Comparison of ENCODE assay signal across 13 cellular contexts in the genomic region with DNA sequence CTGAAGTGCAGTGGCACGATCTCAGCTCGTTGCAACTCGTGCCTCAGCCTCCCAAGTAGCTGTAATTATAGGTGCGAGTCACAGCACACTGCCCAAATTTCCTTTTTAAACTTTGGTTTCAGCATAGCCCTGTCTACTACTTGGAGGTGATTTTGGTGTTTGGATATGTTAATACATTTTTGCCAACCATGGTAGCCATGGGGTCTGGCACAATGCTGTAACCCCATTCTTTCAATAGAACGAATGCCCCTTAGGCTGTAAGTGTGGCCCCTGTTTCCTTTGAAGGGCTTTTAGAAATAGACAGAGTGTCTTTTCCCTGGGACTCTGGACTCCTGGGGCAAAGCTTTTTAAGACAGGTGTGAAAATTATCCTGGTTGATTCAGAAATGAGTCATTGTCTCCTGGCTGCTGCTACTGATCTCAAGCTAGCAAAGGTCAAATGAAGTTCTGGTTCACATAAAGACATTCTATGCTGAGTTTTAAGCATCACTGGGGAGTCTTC.
DNase-seq lines count a peak whose midpoint lies in the region; ATAC-seq, FAIRE-seq and TF ChIP-seq lines count a peak whose summit lies in the region.
"Had no signal": no experiment of that assay in that cellular context is flagged by ENCODE, and none has a peak within 500 bp of the region (broad histone marks: within the 10 kb centered on the region; RNA-seq: fewer than 3 reads in every experiment).

No MANE protein-coding gene starts in this region.

- DNase-seq in Karpas-422, result no peak
- DNase-seq in GM12878 (ENCODE audit: low read depth, low spot score), result no peak
- no peak for DNase-seq in psoas muscle
- DNase-seq in left lobe of liver (ENCODE audit: low spot score), result no peak
- DNase-seq in tibial artery, result no peak
- no peak for DNase-seq in lower lobe of right lung
- DNase-seq: activated CD4-positive, alpha-beta memory T cell treated with anti-CD3 and anti-CD28 coated beads for 36 hours; body of pancreas; DMS79; left ventricle myocardium inferior had no signal

- no peaks in the 10 kb centered on the region for H3K9me3 ChIP-seq in Karpas-422 (ENCODE audit: low read length)
- H3K9me3 ChIP-seq in GM12878 (replicated peaks; ENCODE audit: control insufficient read depth, insufficient read depth, low read length), result peaks cover 3% of the 10 kb centered on the region; the same call in 1 of the 3 replicates
- no peaks in the 10 kb centered on the region for H3K9me3 ChIP-seq in psoas muscle
- H3K9me3 ChIP-seq in tibial artery, result no peaks in the 10 kb centered on the region
- H3K9me3 ChIP-seq in lower lobe of right lung, result no peaks in the 10 kb centered on the region
- H3K9me3 ChIP-seq: body of pancreas, esophagus muscularis mucosa, left ventricle myocardium inferior had no signal

- no peaks in the 10 kb centered on the region for H3K9me2 ChIP-seq in Karpas-422 (replicated peaks; ENCODE audit: insufficient read depth, low read length)

- CTCF ChIA-PET in GM12878 (lab: Yijun Ruan, JAX), result no interaction called here

- peak overlapping the region; percentile 38 for H3K4me3 ChIP-seq in Karpas-422 (ENCODE audit: low read length)
- H3K4me3 ChIP-seq in GM12878, result no peak overlapping the region
- H3K4me3 ChIP-seq in psoas muscle, result no peak overlapping the region
- H3K4me3 ChIP-seq in tibial artery, result no peak overlapping the region
- H3K4me3 ChIP-seq in lower lobe of right lung, result no peak overlapping the region
- H3K4me3 ChIP-seq: body of pancreas, esophagus muscularis mucosa, left ventricle myocardium inferior had no signal

- H4K20me1 ChIP-seq in Karpas-422 (ENCODE audit: insufficient read depth, low read depth, low read length), result no peaks in the 10 kb centered on the region
- H4K20me1 ChIP-seq in GM12878 (ENCODE audit: control insufficient read depth, insufficient read depth), result no peaks in the 10 kb centered on the region

- SMC1A ChIA-PET in GM12878 (lab: Charles Lee; ENCODE audit: uncharacterized antibody, unreplicated experiment), result interaction anchor here (1.5 kb wide), 1 partner anchor 201 kb away, joined by 3 read pairs; no protein-coding TSS in a partner anchor

- H3K79me2 ChIP-seq in Karpas-422 (ENCODE audit: low read length) (no peaks in the 10 kb centered on the region), GM12878 (ENCODE audit: control insufficient read depth, insufficient read depth, low read length) (no peaks in the 10 kb centered on the region)

- H3K9ac ChIP-seq in Karpas-422 (ENCODE audit: low read length), result peak overlapping the region; percentile 44; the same call in 1 of the 2 replicates
- no peak overlapping the region for H3K9ac ChIP-seq in GM12878 (ENCODE audit: control insufficient read depth, insufficient read depth, low read length)

- TF ChIP-seq EP300 in GM12878 (IDR thresholded peaks at IDR 0.05; ENCODE audit: borderline replicate concordance in 1 of 2, control insufficient read depth in 1 of 2, low read depth in 2 of 2, low read length in 2 of 2), result no peak

- ATAC-seq in GM19395 (IDR thresholded peaks at IDR 0.05; ENCODE audit: unreplicated experiment) (peak; percentile 16), GM12878 (no peak), psoas muscle (peak; percentile 77 to 93 (median 90)), left lobe of liver (no peak), lower lobe of right lung (no peak), HG03520 (IDR thresholded peaks at IDR 0.05; ENCODE audit: unreplicated experiment) (no peak)
- ATAC-seq: body of pancreas had no signal

- no peaks in the 10 kb centered on the region for H3K27me3 ChIP-seq in Karpas-422 (ENCODE audit: low read length)
- H3K27me3 ChIP-seq in GM12878 (replicated peaks in 1 of 2; ENCODE audit: control insufficient read depth in 2 of 2, insufficient read depth in 2 of 2, low read length in 1 of 2), result no peaks in the 10 kb centered on the region
- H3K27me3 ChIP-seq in psoas muscle (ENCODE audit: insufficient read depth in 3 of 3, low read length in 2 of 3), result no peaks in the 10 kb centered on the region
- no peaks in the 10 kb centered on the region for H3K27me3 ChIP-seq in tibial artery
- no peaks in the 10 kb centered on the region for H3K27me3 ChIP-seq in lower lobe of right lung (ENCODE audit: low read depth)
- H3K27me3 ChIP-seq: body of pancreas, esophagus muscularis mucosa had no signal

- RAD21 ChIA-PET in GM12878 (lab: Charles Lee; ENCODE audit: unreplicated experiment), result no interaction called here

- TF ChIP-seq POLR2A in GM12878 (IDR thresholded peaks at IDR 0.05; ENCODE audit: low read depth, low read length), result no peak

- no peak for TF ChIP-seq RAD21 in GM12878 (IDR thresholded peaks at IDR 0.05; ENCODE audit: insufficient read depth, low read depth, low read length)

- peak overlapping the region; percentile 91 for H3K27ac ChIP-seq in Karpas-422 (ENCODE audit: low read length)
- no peak overlapping the region for H3K27ac ChIP-seq in GM12878 (ENCODE audit: control insufficient read depth, insufficient read depth)
- H3K27ac ChIP-seq in psoas muscle, result peak overlapping the region; percentile 82
- H3K27ac ChIP-seq in tibial artery, result no peak overlapping the region
- no peak overlapping the region for H3K27ac ChIP-seq in lower lobe of right lung
- H3K27ac ChIP-seq: body of pancreas, esophagus muscularis mucosa, left ventricle myocardium inferior had no signal

- H3K4me1 ChIP-seq in Karpas-422 (ENCODE audit: low read length) (peaks cover 43% of the 10 kb centered on the region), GM12878 (ENCODE audit: control insufficient read depth, insufficient read depth, low read length) (peaks cover 5% of the 10 kb centered on the region), psoas muscle (peaks cover 40% of the 10 kb centered on the region), tibial artery (no peaks in the 10 kb centered on the region), lower lobe of right lung (no peaks in the 10 kb centered on the region)
- H3K4me1 ChIP-seq: body of pancreas, left ventricle myocardium inferior had no signal

- no TSS peak for BruUV-seq in GM12878 (replicated peaks; lab: Mats Ljungman, UMichigan)

- in situ Hi-C loops in GM12878 (cut with MboI), result no loop called here

- H3K4me2 ChIP-seq in Karpas-422 (ENCODE audit: low read depth, low read length, poor library complexity, severe bottlenecking), result peak overlapping the region; percentile 78
- peak overlapping the region; percentile 56 for H3K4me2 ChIP-seq in GM12878 (ENCODE audit: control insufficient read depth, insufficient read depth)

- H2AFZ ChIP-seq in Karpas-422 (ENCODE audit: low read length), result peak overlapping the region; percentile 28; the same call in 1 of the 2 replicates
- no peak overlapping the region for H2AFZ ChIP-seq in GM12878 (ENCODE audit: control insufficient read depth, low read depth, low read length)

- intact Hi-C loops in GM12878 (cut with micrococcal nuclease; ENCODE audit: unreplicated experiment) (no loop called here), psoas muscle (cut with DNase I) (loop anchor here in 1 of 2 donors (5.0 kb wide), 1 partner anchor 138 kb away; no protein-coding TSS in a partner anchor), tibial artery (cut with DNase I; ENCODE audit: low total_unique reads) (no loop called here), lower lobe of right lung (cut with DNase I) (no loop called here)

- POLR2A ChIA-PET in GM12878 (lab: Charles Lee), result no interaction called here

- H3K36me3 ChIP-seq in Karpas-422 (ENCODE audit: insufficient read depth, low read length), result no peaks in the 10 kb centered on the region
- H3K36me3 ChIP-seq in GM12878 (ENCODE audit: control insufficient read depth in 2 of 2, insufficient read depth in 2 of 2, low read length in 1 of 2), result no peaks in the 10 kb centered on the region
- no peaks in the 10 kb centered on the region for H3K36me3 ChIP-seq in psoas muscle (ENCODE audit: insufficient read depth in 1 of 2, low read depth in 1 of 2)
- H3K36me3 ChIP-seq in tibial artery, result no peaks in the 10 kb centered on the region
- H3K36me3 ChIP-seq in lower lobe of right lung, result no peaks in the 10 kb centered on the region
- H3K36me3 ChIP-seq: esophagus muscularis mucosa, left ventricle myocardium inferior had no signal

- FAIRE-seq in GM12878 (lab: Jason Lieb, UNC), result no peak

- WGBS in GM12878 (ENCODE audit: insufficient coverage, insufficient replicate concordance, low lambda C conversion rate, missing lambda C conversion rate), result 21% methylated on average over 5 of the region's 5 CpGs
- 50 to 71% (median 55%) methylated on average over 5 of the region's 5 CpGs for WGBS in psoas muscle, 3 donors

- TF ChIP-seq CTCF in GM12878 (IDR thresholded peaks at IDR 0.05 in 2 of 3, conservative IDR thresholded peaks at IDR 0.05 in 1 of 3; ENCODE audit: control insufficient read depth in 2 of 3, extremely low read depth in 1 of 3, insufficient read depth in 1 of 3, low read depth in 3 of 3, low read length in 3 of 3) (no peak), psoas muscle (IDR thresholded peaks at IDR 0.05) (no peak), tibial artery (IDR thresholded peaks at IDR 0.05) (no peak), lower lobe of right lung (IDR thresholded peaks at IDR 0.05) (no peak)

TF ChIP-seq in GM12878, 131 proteins besides CTCF, POLR2A, EP300 and RAD21:
- no peak for TF ChIP-seq SUPT20H (IDR thresholded peaks at IDR 0.05; ENCODE audit: borderline replicate concordance, control insufficient read depth, low read depth, low read length)
- TF ChIP-seq RELA (IDR thresholded peaks at IDR 0.05; ENCODE audit: borderline replicate concordance, partially characterized antibody), result no peak

Comparison
In these comparisons a context has a peak if more than half of its experiments do, and no peak if none do; other contexts are left out.
1. ATAC-seq: peak in GM19395 (single experiment) and psoas muscle (4 of 4); none in GM12878 (single experiment), left lobe of liver (single experiment), lower lobe of right lung (0 of 2) and HG03520 (single experiment).
2. H3K27ac ChIP-seq: peak in Karpas-422 (single experiment) and psoas muscle (single experiment); none in GM12878 (single experiment), tibial artery (0 of 2) and lower lobe of right lung (single experiment).